Comparison of ENCODE assay signal across 7 cellular contexts in genomic region chr15:101258238-101259144, GRCh38. TPM values are rescaled to one million over a fixed set of nuclear protein-coding genes. Genes with fewer than 3 reads are reported as not detected.
A peak's percentile ranks its signal among the peaks of the same experiment; 100 is the strongest.
DNase-seq lines count a peak whose midpoint lies in the region; ATAC-seq, FAIRE-seq and TF ChIP-seq lines count a peak whose summit lies in the region.

No MANE protein-coding gene starts in this region.

- no peak overlapping the region for H3K4me3 ChIP-seq in fibroblast of the aortic adventitia (ENCODE audit: low read depth, low read length)
- H3K4me3 ChIP-seq in neuronal stem cell (ENCODE audit: low read length in 2 of 2) = peak overlapping the region in 1 of 2 donors; percentile 1

- H3K27ac Mint-ChIP-seq in activated T-cell treated with anti-CD3 and anti-CD28 coated beads, Interleukin-2, amount 50 U/mL, for 72 hours = peak overlapping the region; percentile 79

- no peaks in the 10 kb centered on the region for H3K79me1 ChIP-seq in neuronal stem cell (ENCODE audit: low read depth, low read length)

- H2BK5ac ChIP-seq in neuronal stem cell (ENCODE audit: low read length) = no peak overlapping the region

- no peak overlapping the region for H2BK12ac ChIP-seq in neuronal stem cell (ENCODE audit: low read length)

- no peak overlapping the region for H3K9ac ChIP-seq in neuronal stem cell (ENCODE audit: low read depth, low read length, poor library complexity)

- no peak overlapping the region for H3K4me3 Mint-ChIP-seq in activated T-cell treated with anti-CD3 and anti-CD28 coated beads, Interleukin-2, amount 50 U/mL, for 72 hours

- no peak overlapping the region for H2BK120ac ChIP-seq in neuronal stem cell (ENCODE audit: low read depth, low read length)

- no peak overlapping the region for H2BK15ac ChIP-seq in neuronal stem cell (ENCODE audit: low read length)

- peaks cover 0 to 14% of the 10 kb centered on the region in 2 donors for H3K4me1 ChIP-seq in neuronal stem cell (ENCODE audit: control insufficient read depth in 2 of 2, insufficient read depth in 1 of 2, low read depth in 1 of 2, low read length in 2 of 2)

- DNase-seq in NCI-H748 treated with DMSO at 0.1 percent for 48 hours (lab: John Stamatoyannopoulos, UW) (peak; percentile 9), fibroblast of the aortic adventitia (ENCODE audit: low read depth) (peak; percentile 89), neuronal stem cell (ENCODE audit: low spot score) (no peak)
- DNase-seq in activated T-cell treated with anti-CD3 and anti-CD28 coated beads, Interleukin-2, amount 50 U/mL, for 72 hours = peak; percentile 54 to 60

- no peaks in the 10 kb centered on the region for H3K9me3 ChIP-seq in neuronal stem cell (replicated peaks in 1 of 2; ENCODE audit: control insufficient read depth in 2 of 2, insufficient read depth in 1 of 2, low read depth in 1 of 2, low read length in 2 of 2)

- H3K9me3 Mint-ChIP-seq in activated T-cell treated with anti-CD3 and anti-CD28 coated beads, Interleukin-2, amount 50 U/mL, for 72 hours = no peaks in the 10 kb centered on the region

- peak; percentile 87 for FAIRE-seq in G401.6 (lab: Jason Lieb, UNC)

- ATAC-seq in HG03095 (IDR thresholded peaks at IDR 0.05; ENCODE audit: unreplicated experiment) = peak; percentile 49
- ATAC-seq in activated T-cell treated with anti-CD3 and anti-CD28 coated beads, Interleukin-2, amount 50 U/mL, for 72 hours (replicated peaks in 1 of 2) = peak; percentile 54 to 56
- no peak for ATAC-seq in HG03378 (IDR thresholded peaks at IDR 0.05; ENCODE audit: unreplicated experiment)

- H3K27me3 ChIP-seq in neuronal stem cell (ENCODE audit: control insufficient read depth in 3 of 3, insufficient read depth in 3 of 3, low read depth in 1 of 3, low read length in 3 of 3) = peaks cover 0 to 2% (median 0%) of the 10 kb centered on the region in 3 experiments

- H3K4ac ChIP-seq in neuronal stem cell (ENCODE audit: low read length) = no peak overlapping the region

- no peak overlapping the region for H2AK5ac ChIP-seq in neuronal stem cell (ENCODE audit: low read depth, low read length)

- H3K36me3 Mint-ChIP-seq in activated T-cell treated with anti-CD3 and anti-CD28 coated beads, Interleukin-2, amount 50 U/mL, for 72 hours (ENCODE audit: insufficient read depth in 2 of 2) = no peaks in the 10 kb centered on the region

- no peak overlapping the region for H3K27ac ChIP-seq in neuronal stem cell (replicated peaks; ENCODE audit: low read length)

- no CpG with 5 or more reads among the region's 11 CpGs for WGBS in neuronal stem cell (ENCODE audit: extremely low coverage in 2 of 2, insufficient read length in 2 of 2, insufficient replicate concordance in 1 of 2), 2 donors

- H3K18ac ChIP-seq in neuronal stem cell (ENCODE audit: low read length) = no peak overlapping the region

- H3K4me1 Mint-ChIP-seq in activated T-cell treated with anti-CD3 and anti-CD28 coated beads, Interleukin-2, amount 50 U/mL, for 72 hours (ENCODE audit: low read depth) = peaks cover 25% of the 10 kb centered on the region

- no peaks in the 10 kb centered on the region for H3K36me3 ChIP-seq in neuronal stem cell (replicated peaks in 1 of 2; ENCODE audit: control insufficient read depth in 2 of 2, insufficient read depth in 2 of 2, low read length in 2 of 2)

- H4K8ac ChIP-seq in neuronal stem cell (ENCODE audit: low read depth, low read length) = no peak overlapping the region

- no peak overlapping the region for H3K23ac ChIP-seq in neuronal stem cell (ENCODE audit: low read depth, low read length, poor library complexity)

- no peak overlapping the region for H3K4me2 ChIP-seq in neuronal stem cell (ENCODE audit: insufficient read depth, low read length, poor library complexity, severe bottlenecking)

- no peak overlapping the region for H3K14ac ChIP-seq in neuronal stem cell (ENCODE audit: low read length)

- H4K91ac ChIP-seq in neuronal stem cell (ENCODE audit: low read depth, low read length, poor library complexity) = no peak overlapping the region

- TF ChIP-seq CTCF in fibroblast of the aortic adventitia (IDR thresholded peaks at IDR 0.05; ENCODE audit: insufficient read depth, low read length) = peak; percentile 74

- H2AFZ ChIP-seq in neuronal stem cell (ENCODE audit: low read length) = peak overlapping the region; percentile 56

- H3K27me3 Mint-ChIP-seq in activated T-cell treated with anti-CD3 and anti-CD28 coated beads, Interleukin-2, amount 50 U/mL, for 72 hours (ENCODE audit: low read depth) = peaks cover 21% of the 10 kb centered on the region

RNA-seq across cellular contexts. Expression of gene CHSY1, which starts 6.6 kb away (rescaled TPM):
- 10 to 100 TPM; 26.4 to 31.1 TPM for total RNA-seq in activated T-cell treated with anti-CD3 and anti-CD28 coated beads, Interleukin-2, amount 50 U/mL, for 72 hours
- 34.4 and 40.9 TPM in 2 replicates for total RNA-seq in fibroblast of the aortic adventitia (ENCODE audit: low replicate concordance)
- polyA plus RNA-seq in neuronal stem cell (2013, experiment 1 of 2) = 21.2 TPM
- 19.4 TPM for polyA plus RNA-seq in neuronal stem cell (2013, experiment 2 of 2)

RNA-seq across cellular contexts. Expression of gene SELENOS, which starts 18.8 kb away (rescaled TPM):
- total RNA-seq in activated T-cell treated with anti-CD3 and anti-CD28 coated beads, Interleukin-2, amount 50 U/mL, for 72 hours = 10 to 100 TPM; 42.9 to 44.8 TPM
- 52.7 and 65.3 TPM in 2 replicates for total RNA-seq in fibroblast of the aortic adventitia (ENCODE audit: low replicate concordance)
- 27.7 TPM for polyA plus RNA-seq in neuronal stem cell (2013, experiment 1 of 2)
- 28.7 TPM for polyA plus RNA-seq in neuronal stem cell (2013, experiment 2 of 2)

RNA-seq across cellular contexts. Expression of gene SNRPA1, which starts 36.6 kb away (rescaled TPM):
- total RNA-seq in activated T-cell treated with anti-CD3 and anti-CD28 coated beads, Interleukin-2, amount 50 U/mL, for 72 hours = 100 to 1,000 TPM; 132 to 141 TPM
- total RNA-seq in fibroblast of the aortic adventitia (ENCODE audit: low replicate concordance) = 17.5 and 26.2 TPM in 2 replicates
- 125 TPM for polyA plus RNA-seq in neuronal stem cell (2013, experiment 1 of 2)
- 129 TPM for polyA plus RNA-seq in neuronal stem cell (2013, experiment 2 of 2)
